In genomic region chr10:119306514-119306951, GRCh38 we compare ENCODE assay signal across 1 cellular context.
TF ChIP-seq lines count a peak whose summit lies in the region.

No MANE protein-coding gene starts in this region.

TF ChIP-seq in GM12878, 131 proteins besides CTCF, POLR2A, EP300 and RAD21 (continued from another document and continues in another):
- TF ChIP-seq SRF (IDR thresholded peaks at IDR 0.05; ENCODE audit: low read depth in 2 of 2, low read length in 2 of 2): peak in 1 of 2 experiments; percentile 48; a peak in 1 of 4 replicates
- TF ChIP-seq GABPA (IDR thresholded peaks at IDR 0.05; ENCODE audit: low read depth): no peak
- TF ChIP-seq MTA3 (IDR thresholded peaks at IDR 0.05; ENCODE audit: borderline replicate concordance, low read length): no peak
- TF ChIP-seq HDGF (IDR thresholded peaks at IDR 0.05): 0 out of 2 replicates have a peak, but pooled peaks have one; percentile 16
- TF ChIP-seq NFXL1 (IDR thresholded peaks at IDR 0.05; ENCODE audit: borderline replicate concordance): peak; percentile 97
- TF ChIP-seq PRDM15 (CRISPR knock-in tag; IDR thresholded peaks at IDR 0.05): no peak
- TF ChIP-seq PAX8 (IDR thresholded peaks at IDR 0.05): no peak
- TF ChIP-seq ZBTB4 (CRISPR knock-in tag; IDR thresholded peaks at IDR 0.05): no peak
- peak in 1 of 2 experiments; percentile 10; a peak in 1 of 3 replicates for TF ChIP-seq EGR1 (IDR thresholded peaks at IDR 0.05; ENCODE audit: borderline replicate concordance in 1 of 2, low read depth in 2 of 2, low read length in 2 of 2)
- no peak for TF ChIP-seq BRCA1 (IDR thresholded peaks at IDR 0.05; ENCODE audit: low read depth, low read length)
- no peak for TF ChIP-seq LARP7 (IDR thresholded peaks at IDR 0.05)
- TF ChIP-seq ZNF274 (IDR thresholded peaks at IDR 0.05; ENCODE audit: insufficient read depth, insufficient read length): no peak
- TF ChIP-seq CBX5 (IDR thresholded peaks at IDR 0.05; ENCODE audit: low read depth): no peak
- no peak for TF ChIP-seq TCF7 (IDR thresholded peaks at IDR 0.05; ENCODE audit: borderline replicate concordance)
- no peak for TF ChIP-seq NR2C2 (IDR thresholded peaks at IDR 0.05; ENCODE audit: borderline replicate concordance, control insufficient read depth, insufficient read length, low read depth)
- no peak for TF ChIP-seq FOXM1 (IDR thresholded peaks at IDR 0.05; ENCODE audit: low read depth, low read length)
- no peak for TF ChIP-seq CUX1 (IDR thresholded peaks at IDR 0.05; ENCODE audit: insufficient replicate concordance, low read depth, low read length)
- 0 out of 2 replicates have a peak, but pooled peaks have one; percentile 51 for TF ChIP-seq RB1 (IDR thresholded peaks at IDR 0.05; ENCODE audit: borderline replicate concordance)
- no peak for TF ChIP-seq POU2F2 (IDR thresholded peaks at IDR 0.05; ENCODE audit: borderline replicate concordance, low read depth, low read length)
- peak in 1 of 2 experiments; percentile 84; a peak in 2 of 4 replicates for TF ChIP-seq ETV6 (conservative IDR thresholded peaks at IDR 0.05 in 1 of 2, IDR thresholded peaks at IDR 0.05 in 1 of 2; ENCODE audit: borderline replicate concordance in 1 of 2, low read depth in 1 of 2)
- peak; percentile 31 for TF ChIP-seq BCL3 (IDR thresholded peaks at IDR 0.05; ENCODE audit: borderline replicate concordance, insufficient read depth, low read depth, low read length, poor library complexity, severe bottlenecking)
- TF ChIP-seq POLR2AphosphoS2 (IDR thresholded peaks at IDR 0.05; ENCODE audit: low read depth, low read length): no peak
- TF ChIP-seq CREM (IDR thresholded peaks at IDR 0.05; ENCODE audit: low read depth): peak; percentile 67
- peak; percentile 59; the same call in 1 of the 2 replicates for TF ChIP-seq PAX5 (IDR thresholded peaks at IDR 0.05; ENCODE audit: borderline replicate concordance, low read depth, low read length)
- TF ChIP-seq NFYA (IDR thresholded peaks at IDR 0.05; ENCODE audit: borderline replicate concordance, low read depth, low read length): no peak
- TF ChIP-seq RCOR1 (conservative IDR thresholded peaks at IDR 0.05; ENCODE audit: low read depth, low read length): 0 out of 2 replicates have a peak, but pooled peaks have one; percentile 64
- TF ChIP-seq IRF5 (IDR thresholded peaks at IDR 0.05; ENCODE audit: borderline replicate concordance): no peak
- peak in 1 of 2 experiments; percentile 69; a peak in 2 of 4 replicates for TF ChIP-seq BHLHE40 (IDR thresholded peaks at IDR 0.05; ENCODE audit: borderline replicate concordance in 1 of 2, low read depth in 2 of 2, low read length in 1 of 2)
- no peak for TF ChIP-seq NFIC (IDR thresholded peaks at IDR 0.05; ENCODE audit: low read depth, low read length)
- TF ChIP-seq SMAD5 (IDR thresholded peaks at IDR 0.05; ENCODE audit: low read depth): no peak; the same call in 1 of the 2 replicates
- peak; percentile 99 for TF ChIP-seq TCF12 (IDR thresholded peaks at IDR 0.05; ENCODE audit: low read depth, low read length)
- TF ChIP-seq MXI1 (IDR thresholded peaks at IDR 0.05; ENCODE audit: low read depth, low read length): peak; percentile 72
- peak; percentile 4; the same call in 1 of the 2 replicates for TF ChIP-seq IRF3 (IDR thresholded peaks at IDR 0.05)
- TF ChIP-seq ESRRA (IDR thresholded peaks at IDR 0.05; ENCODE audit: low read length): no peak
- peak; percentile 29 for TF ChIP-seq SP1 (IDR thresholded peaks at IDR 0.05; ENCODE audit: low read depth, low read length)
- no peak for TF ChIP-seq IRF4 (IDR thresholded peaks at IDR 0.05; ENCODE audit: low read depth, low read length)
- TF ChIP-seq MLLT1 (IDR thresholded peaks at IDR 0.05): peak; percentile 78; the same call in 1 of the 2 replicates
- no peak for TF ChIP-seq ZNF384 (IDR thresholded peaks at IDR 0.05; ENCODE audit: borderline replicate concordance, low read depth, low read length)
- peak; percentile 62; the same call in 1 of the 2 replicates for TF ChIP-seq CHD2 (IDR thresholded peaks at IDR 0.05; ENCODE audit: borderline replicate concordance, low read depth, low read length)
- peak; percentile 98 for TF ChIP-seq TCF3 (IDR thresholded peaks at IDR 0.05; ENCODE audit: borderline replicate concordance, insufficient read depth, low read depth, low read length)
- TF ChIP-seq KLF5 (IDR thresholded peaks at IDR 0.05; ENCODE audit: partially characterized antibody): no peak
- TF ChIP-seq ZZZ3 (IDR thresholded peaks at IDR 0.05; ENCODE audit: control insufficient read depth, insufficient read length, low read depth): no peak
- TF ChIP-seq CREB1 (IDR thresholded peaks at IDR 0.05; ENCODE audit: low read depth): no peak
- TF ChIP-seq ZNF217 (IDR thresholded peaks at IDR 0.05): no peak
- TF ChIP-seq MYB (IDR thresholded peaks at IDR 0.05; ENCODE audit: borderline replicate concordance, low read depth, low read length): no peak
- 0 out of 2 replicates have a peak, but pooled peaks have one; percentile 37 for TF ChIP-seq MEF2A (IDR thresholded peaks at IDR 0.05; ENCODE audit: insufficient read depth, low read depth, low read length)
- TF ChIP-seq MAX (IDR thresholded peaks at IDR 0.05; ENCODE audit: low read depth, low read length): no peak
- TF ChIP-seq CBFB (IDR thresholded peaks at IDR 0.05; ENCODE audit: low read depth): no peak
